ENCODE assay signal across 15 cellular contexts in the genomic region with DNA sequence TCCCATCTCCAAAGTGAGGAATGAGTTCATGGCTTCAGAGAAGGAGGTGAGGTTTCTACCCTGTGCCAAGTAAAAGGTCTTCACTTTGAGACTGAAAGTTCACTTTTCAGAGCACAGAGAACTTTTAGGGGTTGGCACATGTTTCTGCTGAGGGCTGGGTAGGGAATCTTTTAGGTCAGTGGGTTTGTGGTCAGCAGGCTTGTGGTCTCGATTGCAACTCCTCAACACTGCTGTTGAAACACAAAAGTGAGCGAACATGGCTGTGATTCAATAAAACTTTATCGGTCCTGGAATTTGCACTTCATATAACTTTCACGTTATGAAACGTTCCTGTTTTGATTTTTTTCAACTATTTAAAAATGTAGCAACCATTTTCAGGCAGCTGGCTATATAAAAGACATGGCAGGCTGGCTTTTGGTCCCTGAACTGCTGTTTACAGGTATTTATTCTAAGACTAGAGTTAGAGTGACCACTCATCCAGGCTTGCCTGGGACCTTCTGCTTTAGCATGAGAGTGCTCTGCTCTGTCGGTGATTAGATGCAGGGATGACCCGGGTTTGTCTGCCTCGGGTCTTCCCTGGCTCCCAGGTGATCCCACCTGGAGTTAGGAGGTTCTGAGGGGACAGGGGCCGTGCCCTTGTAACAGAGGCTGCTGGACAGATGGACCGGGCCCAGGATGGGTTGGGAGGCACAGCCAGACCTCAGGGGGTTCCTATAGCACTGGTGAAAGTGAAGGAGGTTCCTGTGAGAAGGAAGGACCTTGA.
DNase-seq lines count a peak whose midpoint lies in the region; ATAC-seq and TF ChIP-seq lines count a peak whose summit lies in the region.
"Had no signal": no experiment of that assay in that cellular context is flagged by ENCODE, and none has a peak within 500 bp of the region (broad histone marks: within the 10 kb centered on the region; RNA-seq: fewer than 3 reads in every experiment).

No MANE protein-coding gene starts in this region.

- intact Hi-C loops in CD8-positive, alpha-beta T cell (cut with DNase I, micrococcal nuclease) = loop anchor here in 1 of 2 experiments (10.0 kb wide), 1 partner anchor 226 kb away; a partner anchor contains a TSS
- intact Hi-C loops in body of pancreas (cut with DNase I) = no loop called here

- no peak overlapping the region for H3K4me2 ChIP-seq in GM23248 (ENCODE audit: unreplicated experiment)

- no peaks in the 10 kb centered on the region for H3K27me3 Mint-ChIP-seq in CD8-positive, alpha-beta T cell (ENCODE audit: low read depth)
- H3K27me3 Mint-ChIP-seq: naive B cell had no signal

- no peaks in the 10 kb centered on the region for H3F3A ChIP-seq in GM23248 (ENCODE audit: insufficient read depth)

- H3K27ac ChIP-seq in CD8-positive, alpha-beta T cell (ENCODE audit: low read depth, low read length) = no peak overlapping the region
- H3K27ac ChIP-seq in epithelial cell of prostate (peak overlapping the region; percentile 49), GM23248 (no peak overlapping the region), body of pancreas (no peak overlapping the region)
- H3K27ac ChIP-seq: ascending aorta, SK-N-MC, tibial artery had no signal

- H4K20me1 ChIP-seq in GM23248 (ENCODE audit: insufficient read depth) = no peaks in the 10 kb centered on the region

- no peaks in the 10 kb centered on the region for H3K9me3 ChIP-seq in CD8-positive, alpha-beta T cell (ENCODE audit: low read length)
- no peaks in the 10 kb centered on the region for H3K9me3 ChIP-seq in GM23248 (ENCODE audit: low read depth)
- no peaks in the 10 kb centered on the region for H3K9me3 ChIP-seq in body of pancreas
- H3K9me3 ChIP-seq: ascending aorta, tibial artery had no signal

- H3K79me2 ChIP-seq in GM23248 (ENCODE audit: insufficient read depth) = no peaks in the 10 kb centered on the region

- POLR2A ChIA-PET in CD8-positive, alpha-beta T cell (lab: Charles Lee) = no interaction called here

- in situ Hi-C loops in GM23248 (cut with MboI) = loop anchor here (25.0 kb wide), 1 partner anchor 657 kb away; a partner anchor contains a TSS

- H3K36me3 Mint-ChIP-seq in CD8-positive, alpha-beta T cell = no peaks in the 10 kb centered on the region
- H3K36me3 Mint-ChIP-seq: naive B cell had no signal

- no peaks in the 10 kb centered on the region for H3K9me3 Mint-ChIP-seq in CD8-positive, alpha-beta T cell
- H3K9me3 Mint-ChIP-seq: naive B cell had no signal

- no peak for TF ChIP-seq CTCF in CD8-positive, alpha-beta T cell (IDR thresholded peaks at IDR 0.05)
- TF ChIP-seq CTCF in body of pancreas (IDR thresholded peaks at IDR 0.05) = no peak

- no peaks in the 10 kb centered on the region for H3K9me2 ChIP-seq in GM23248 (ENCODE audit: insufficient read depth)

- peaks cover 26% of the 10 kb centered on the region for H3K4me1 ChIP-seq in CD8-positive, alpha-beta T cell (ENCODE audit: insufficient read depth, low read length)
- H3K4me1 ChIP-seq in GM23248 (ENCODE audit: insufficient read depth) = 0 out of 2 replicates have a peak, but pooled peaks cover 3% of the 10 kb centered on the region
- H3K4me1 ChIP-seq in body of pancreas = no peaks in the 10 kb centered on the region
- H3K4me1 ChIP-seq: ascending aorta, tibial artery had no signal

- no peaks in the 10 kb centered on the region for H3K27me3 ChIP-seq in CD8-positive, alpha-beta T cell (ENCODE audit: insufficient read depth, low read length)
- H3K27me3 ChIP-seq in GM23248 (replicated peaks; ENCODE audit: insufficient read depth) = no peaks in the 10 kb centered on the region
- no peaks in the 10 kb centered on the region for H3K27me3 ChIP-seq in body of pancreas
- H3K27me3 ChIP-seq: ascending aorta, tibial artery had no signal

- H3K4me3 Mint-ChIP-seq in CD8-positive, alpha-beta T cell = peak overlapping the region; percentile 18

- WGBS in GM23248 (ENCODE audit: low coverage in 1 of 2, low lambda C conversion rate in 2 of 2, missing lambda C conversion rate in 2 of 2), 2 experiments = 89 to 91% methylated on average over 10 of the region's 10 CpGs
- 78 to 79% methylated on average over 5 to 10 of the region's 10 CpGs for WGBS in body of pancreas, 2 donors

- ATAC-seq in CD8-positive, alpha-beta T cell = no peak
- ATAC-seq in HG03432 (IDR thresholded peaks at IDR 0.05; ENCODE audit: unreplicated experiment) = no peak
- ATAC-seq in body of pancreas = no peak
- ATAC-seq: left cardiac atrium, sciatic nerve had no signal

- peak in 3 of 7 experiments; percentile 17 to 41 (median 30) for DNase-seq in CD8-positive, alpha-beta T cell
- no peak for DNase-seq in Jurkat, Clone E6-1 (ENCODE audit: low read depth, low spot score)
- DNase-seq in T-helper 22 cell (ENCODE audit: low read depth) (peak; percentile 34), epithelial cell of prostate (ENCODE audit: low read depth, low spot score) (no peak), AML-193 (lab: John Stamatoyannopoulos, UW) (no peak), GM23248 (no peak), body of pancreas (no peak)
- DNase-seq: left cardiac atrium, naive B cell, NCI-H748 treated with DMSO at 0.1 percent for 48 hours had no signal

- no peak overlapping the region for H3K9ac ChIP-seq in GM23248

- H2AFZ ChIP-seq in GM23248 = no peak overlapping the region

- no peak overlapping the region for H3K4me3 ChIP-seq in CD8-positive, alpha-beta T cell (ENCODE audit: low read depth, low read length)
- H3K4me3 ChIP-seq in Jurkat, Clone E6-1 (ENCODE audit: low read length) = peak overlapping the region; percentile 27
- no peak overlapping the region for H3K4me3 ChIP-seq in GM23248
- H3K4me3 ChIP-seq in body of pancreas = no peak overlapping the region
- H3K4me3 ChIP-seq: ascending aorta, SK-N-MC, tibial artery had no signal

- peak overlapping the region; percentile 81 for H3K27ac Mint-ChIP-seq in CD8-positive, alpha-beta T cell

- TF ChIP-seq POLR2A in body of pancreas (IDR thresholded peaks at IDR 0.05) = no peak

- H3K36me3 ChIP-seq in CD8-positive, alpha-beta T cell (ENCODE audit: insufficient read depth, low read length) = no peaks in the 10 kb centered on the region
- H3K36me3 ChIP-seq in GM23248 (ENCODE audit: low read depth) (no peaks in the 10 kb centered on the region), body of pancreas (replicated peaks in 1 of 2; ENCODE audit: insufficient read depth in 1 of 2, low read depth in 2 of 2) (no peaks in the 10 kb centered on the region)
- H3K36me3 ChIP-seq: ascending aorta, tibial artery had no signal

- H3K4me1 Mint-ChIP-seq in CD8-positive, alpha-beta T cell (ENCODE audit: low read depth) = peaks cover 37% of the 10 kb centered on the region

- CTCF ChIA-PET in CD8-positive, alpha-beta T cell (lab: Charles Lee) = no interaction called here
